Comparison of ENCODE assay signal across 28 cellular contexts in the genomic region with DNA sequence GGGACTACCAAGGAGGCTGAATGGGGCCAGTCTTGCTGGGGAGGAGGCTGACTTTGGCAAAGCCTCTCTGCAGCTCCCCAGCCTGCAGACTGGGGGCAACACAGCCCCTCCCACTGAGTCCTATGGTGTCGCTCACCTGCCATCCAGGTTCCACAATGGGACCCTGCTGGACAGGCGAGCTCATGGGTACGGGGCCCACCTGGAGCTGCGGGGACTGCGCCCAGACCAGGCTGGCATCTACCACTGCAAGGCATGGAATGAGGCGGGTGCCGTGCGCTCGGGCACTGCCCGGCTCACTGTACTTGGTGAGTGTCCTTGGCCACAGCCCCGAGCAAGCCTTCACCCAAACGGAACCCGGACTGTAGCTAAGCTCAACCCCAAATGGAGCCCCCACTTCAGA. TPM values are rescaled to one million over a fixed set of nuclear protein-coding genes. Genes with fewer than 3 reads are reported as not detected.
"Had no signal": no experiment of that assay in that cellular context is flagged by ENCODE, and none has a peak within 500 bp of the region (broad histone marks: within the 10 kb centered on the region; RNA-seq: fewer than 3 reads in every experiment).

No MANE protein-coding gene starts in this region.

- H3K9me3 ChIP-seq: left ventricle myocardium inferior, mucosa of descending colon, ovary, right atrium auricular region, right lobe of liver, uterus had no signal

- H3K27ac ChIP-seq: left ventricle myocardium inferior, ovary, right atrium auricular region, right lobe of liver, tibial nerve, uterus had no signal

- H3K36me3 Mint-ChIP-seq: mesothelial cell of epicardium; naive thymus-derived CD4-positive, alpha-beta T cell; natural killer cell treated with Interleukin-12 subunit alpha and Interleukin-12 subunit beta and Interleukin-15 and Interleukin-18, amount 100 ng/mL, for 72 hours; stimulated activated memory B cell treated with anti-CD40 and anti-IgM and Interleukin-4, amounts not matched to agents 10 μg/mL and 1 μg/mL and 100 μg/mL, for 72 hours; type B pancreatic cell had no signal

- H3K4me3 Mint-ChIP-seq: mesothelial cell of epicardium; natural killer cell treated with Interleukin-12 subunit alpha and Interleukin-12 subunit beta and Interleukin-15 and Interleukin-18, amount 100 ng/mL, for 72 hours; stimulated activated memory B cell treated with anti-CD40 and anti-IgM and Interleukin-4, amounts not matched to agents 10 μg/mL and 1 μg/mL and 100 μg/mL, for 72 hours; stimulated activated naive CD8-positive, alpha-beta T cell treated with anti-CD3 and anti-CD28 coated beads, Interleukin-15, amount 100 ng/mL, for 72 hours; type B pancreatic cell had no signal

- H3K4me3 ChIP-seq: left ventricle myocardium inferior, lung, mucosa of descending colon, ovary, right atrium auricular region, right lobe of liver, smooth muscle cell, tibial nerve, uterus had no signal

- H3K27ac Mint-ChIP-seq: mesothelial cell of epicardium; natural killer cell treated with Interleukin-12 subunit alpha and Interleukin-12 subunit beta and Interleukin-15 and Interleukin-18, amount 100 ng/mL, for 72 hours; progenitor cell of endocrine pancreas; stimulated activated memory B cell treated with anti-CD40 and anti-IgM and Interleukin-4, amounts not matched to agents 10 μg/mL and 1 μg/mL and 100 μg/mL, for 72 hours; stimulated activated naive CD8-positive, alpha-beta T cell treated with anti-CD3 and anti-CD28 coated beads, Interleukin-15, amount 100 ng/mL, for 72 hours; type B pancreatic cell had no signal

- H3K4me2 ChIP-seq: smooth muscle cell had no signal

- H3K36me3 ChIP-seq: left ventricle myocardium inferior, ovary, right atrium auricular region, right lobe of liver, tibial nerve, uterus had no signal

- H3K27me3 ChIP-seq: ovary had no signal

- FAIRE-seq: keratinocyte had no signal

- ATAC-seq: mucosa of descending colon; naive thymus-derived CD4-positive, alpha-beta T cell; natural killer cell treated with Interleukin-12 subunit alpha and Interleukin-12 subunit beta and Interleukin-15 and Interleukin-18, amount 100 ng/mL, for 72 hours; right lobe of liver; stimulated activated memory B cell treated with anti-CD40 and anti-IgM and Interleukin-4, amounts not matched to agents 10 μg/mL and 1 μg/mL and 100 μg/mL, for 72 hours; stimulated activated naive CD8-positive, alpha-beta T cell treated with anti-CD3 and anti-CD28 coated beads, Interleukin-15, amount 100 ng/mL, for 72 hours had no signal

- DNase-seq: hippocampal formation; left ventricle myocardium inferior; mesendoderm; mucosa of descending colon; naive thymus-derived CD4-positive, alpha-beta T cell; occipital lobe; ovary; right lobe of liver; stimulated activated CD4-positive, alpha-beta T cell treated with anti-CD3 and anti-CD28 coated beads, Interleukin-1b, Interleukin-23, amount 100 ng/mL, for 48 hours; stimulated activated CD4-positive, alpha-beta T cell treated with anti-CD3 and anti-CD28 coated beads, Interleukin-2, amount 100 ng/mL, for 48 hours; stimulated activated CD4-positive, alpha-beta T cell treated with anti-CD3 and anti-CD28 coated beads, Interleukin-4, amount 100 ng/mL, for 4 hours; stimulated activated CD8-positive, alpha-beta memory T cell treated with anti-CD3 and anti-CD28 coated beads, Interleukin-4, amount 100 ng/mL, for 48 hours; stimulated activated naive CD4-positive, alpha-beta T cell treated with Interleukin-2 at 50 U/mL for 16 hours; stimulated activated naive CD8-positive, alpha-beta T cell treated with anti-CD3 and anti-CD28 coated beads, Interleukin-15, amount 100 ng/mL, for 72 hours; substantia nigra; uterus had no signal

- H3K9me3 Mint-ChIP-seq: mesothelial cell of epicardium; naive thymus-derived CD4-positive, alpha-beta T cell; natural killer cell treated with Interleukin-12 subunit alpha and Interleukin-12 subunit beta and Interleukin-15 and Interleukin-18, amount 100 ng/mL, for 72 hours; stimulated activated memory B cell treated with anti-CD40 and anti-IgM and Interleukin-4, amounts not matched to agents 10 μg/mL and 1 μg/mL and 100 μg/mL, for 72 hours; stimulated activated naive CD8-positive, alpha-beta T cell treated with anti-CD3 and anti-CD28 coated beads, Interleukin-15, amount 100 ng/mL, for 72 hours; type B pancreatic cell had no signal

RNA-seq across cellular contexts. Expression of gene CILP2, which starts 5.0 kb away (rescaled TPM):
- total RNA-seq: pulmonary artery endothelial cell had no signal

RNA-seq across cellular contexts. Expression of gene TSSK6, which starts 27.8 kb away (rescaled TPM):
- total RNA-seq: skeletal muscle tissue had no signal
